In genomic region chr2:37897511-37897910, GRCh38 we compare ENCODE assay signal across 18 cellular contexts.
"Had no signal": no experiment of that assay in that cellular context is flagged by ENCODE, and none has a peak within 500 bp of the region (broad histone marks: within the 10 kb centered on the region; RNA-seq: fewer than 3 reads in every experiment).

No MANE protein-coding gene starts in this region.

- DNase-seq: activated CD4-positive, alpha-beta memory T cell treated with anti-CD3 and anti-CD28 coated beads, Interleukin-2, amount 10 ng/mL, durations not matched to agents 7 days and 5 days; activated CD4-positive, alpha-beta T cell treated with anti-CD3 and anti-CD28 coated beads, Interleukin-2, amount 10 ng/mL, durations not matched to agents 24 days and 14 days; activated effector memory CD4-positive, alpha-beta T cell treated with Interleukin-2 at 50 U/mL for 16 hours; activated naive CD4-positive, alpha-beta T cell treated with anti-CD3 and anti-CD28 coated beads for 36 hours; activated naive CD8-positive, alpha-beta T cell treated with anti-CD3 and anti-CD28 coated beads, Interleukin-2, amount 10 ng/mL, durations not matched to agents 7 days and 5 days; activated T-cell treated with anti-CD3 and anti-CD28 coated beads, Interleukin-2, amount 50 U/mL, for 72 hours; amniotic stem cell; esophagus squamous epithelium; gastrocnemius medialis; hypothalamus; left lung; stimulated activated CD4-positive, alpha-beta T cell treated with anti-CD3 and anti-CD28 coated beads, Interleukin-4, amount 100 ng/mL, for 24 hours; stimulated activated naive CD4-positive, alpha-beta T cell treated with Interleukin-2 at 50 U/mL for 16 hours had no signal

- H3K4me1 ChIP-seq: breast epithelium, gastrocnemius medialis, vagina had no signal

- H3K4me3 ChIP-seq: breast epithelium, esophagus squamous epithelium, gastrocnemius medialis, left lung, thoracic aorta, vagina had no signal

- H3K36me3 ChIP-seq: breast epithelium, esophagus squamous epithelium, gastrocnemius medialis, left lung, thoracic aorta, vagina had no signal

- H3K27me3 ChIP-seq: breast epithelium, esophagus squamous epithelium, gastrocnemius medialis, left lung, vagina had no signal

- ATAC-seq: activated CD4-positive, CD25-positive, alpha-beta regulatory T cell treated with anti-CD3 and anti-CD28 coated beads, Interleukin-2, amount 50 U/mL, for 24 hours; activated T-cell treated with anti-CD3 and anti-CD28 coated beads, Interleukin-2, amount 50 U/mL, for 72 hours; gastrocnemius medialis; left lung; natural killer cell treated with Interleukin-12 subunit alpha and Interleukin-12 subunit beta and Interleukin-15 and Interleukin-18, amount 100 ng/mL, for 72 hours had no signal

- H3K9me3 ChIP-seq: breast epithelium, esophagus squamous epithelium, gastrocnemius medialis, left lung, thoracic aorta, vagina had no signal

- H3K27ac ChIP-seq: breast epithelium, esophagus squamous epithelium, gastrocnemius medialis, left lung, thoracic aorta, vagina had no signal
